1 cellular context compared by ENCODE assay signal in the genomic region with DNA sequence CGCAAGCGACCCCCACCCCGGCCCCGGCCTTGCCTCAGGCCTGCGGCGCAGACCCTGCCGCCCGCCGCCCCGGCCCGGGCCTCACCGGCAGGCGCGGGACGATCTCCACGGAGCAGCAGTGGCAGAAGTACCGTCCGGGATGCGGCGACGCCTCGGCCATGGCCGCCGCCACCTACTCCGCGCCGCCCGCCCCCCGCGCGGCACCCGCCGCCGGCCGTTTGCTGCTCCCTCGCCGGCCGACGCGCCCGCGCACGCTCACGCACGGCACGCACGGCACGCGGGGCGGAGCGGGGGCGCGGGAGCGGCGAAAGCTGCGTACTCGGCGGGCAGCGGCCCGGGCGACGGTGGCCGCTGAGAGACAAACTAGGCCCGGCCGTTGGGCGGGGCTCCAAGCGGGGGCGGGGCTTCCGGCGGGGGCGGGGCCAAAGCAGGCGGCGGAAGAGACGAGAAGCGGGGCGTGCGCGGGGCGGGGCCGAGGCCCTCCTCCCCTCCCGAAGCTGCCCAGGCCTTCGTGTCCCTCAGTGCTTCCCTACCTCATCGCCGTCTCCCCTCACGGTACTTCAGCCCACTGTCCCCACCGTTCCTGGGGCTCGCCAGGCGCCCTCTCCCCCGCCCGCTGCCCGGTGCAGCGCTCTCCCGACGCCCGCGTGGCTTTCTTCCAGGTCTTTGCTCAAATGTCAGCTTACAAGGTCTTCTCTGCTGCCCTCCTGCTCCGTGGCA.
TF ChIP-seq lines count a peak whose summit lies in the region.

Gene RNF126 (minus strand): TSS at position 253 of the 720 bp plus-strand sequence. CDS start 93 bp downstream, at position 160.

TF ChIP-seq in H1, 55 proteins besides CTCF, POLR2A, EP300 and RAD21:
- no peak for TF ChIP-seq KDM5A (IDR thresholded peaks at IDR 0.05; ENCODE audit: low read length)
- no peak for TF ChIP-seq CEBPB (IDR thresholded peaks at IDR 0.05; ENCODE audit: low read depth, low read length)
- no peak for TF ChIP-seq JUND (IDR thresholded peaks at IDR 0.05; ENCODE audit: low read length)
- TF ChIP-seq HDAC6 (IDR thresholded peaks at IDR 0.05; ENCODE audit: low read depth, low read length): no peak
- TF ChIP-seq BACH1 (IDR thresholded peaks at IDR 0.05; ENCODE audit: low read length): peak; percentile 79
- TF ChIP-seq PHF8 (conservative IDR thresholded peaks at IDR 0.05; ENCODE audit: low read depth, low read length): peak; percentile 81
- no peak for TF ChIP-seq CHD2 (IDR thresholded peaks at IDR 0.05; ENCODE audit: low read length)
- TF ChIP-seq ZNF274 (IDR thresholded peaks at IDR 0.05; ENCODE audit: borderline replicate concordance, extremely low read depth, low read length): no peak
- no peak for TF ChIP-seq JUN (IDR thresholded peaks at IDR 0.05; ENCODE audit: low read depth, low read length)
- no peak for TF ChIP-seq SRF (IDR thresholded peaks at IDR 0.05; ENCODE audit: low read depth, low read length)
- TF ChIP-seq YY1 (IDR thresholded peaks at IDR 0.05; ENCODE audit: low read depth, low read length): no peak; the same call in 1 of the 2 replicates
- TF ChIP-seq, protein P1, sequence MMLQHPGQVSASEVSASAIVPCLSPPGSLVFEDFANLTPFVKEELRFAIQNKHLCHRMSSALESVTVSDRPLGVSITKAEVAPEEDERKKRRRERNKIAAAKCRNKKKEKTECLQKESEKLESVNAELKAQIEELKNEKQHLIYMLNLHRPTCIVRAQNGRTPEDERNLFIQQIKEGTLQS (IDR thresholded peaks at IDR 0.05; ENCODE audit: insufficient read depth, low read depth, low read length): no peak
- TF ChIP-seq CBX5 (IDR thresholded peaks at IDR 0.05; ENCODE audit: low read depth, low read length): no peak
- TF ChIP-seq GTF2F1 (IDR thresholded peaks at IDR 0.05; ENCODE audit: borderline replicate concordance, low read depth, low read length): no peak
- 0 out of 2 replicates have a peak, but pooled peaks have one; percentile 54 for TF ChIP-seq RBBP5 (IDR thresholded peaks at IDR 0.05; ENCODE audit: borderline replicate concordance, low read depth, low read length)
- no peak for TF ChIP-seq BRCA1 (IDR thresholded peaks at IDR 0.05; ENCODE audit: low read depth, low read length)
- TF ChIP-seq, protein P2, sequence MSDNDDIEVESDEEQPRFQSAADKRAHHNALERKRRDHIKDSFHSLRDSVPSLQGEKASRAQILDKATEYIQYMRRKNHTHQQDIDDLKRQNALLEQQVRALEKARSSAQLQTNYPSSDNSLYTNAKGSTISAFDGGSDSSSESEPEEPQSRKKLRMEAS (IDR thresholded peaks at IDR 0.05): peak; percentile 71; the same call in 1 of the 2 replicates
- TF ChIP-seq CBX8 (IDR thresholded peaks at IDR 0.05; ENCODE audit: borderline replicate concordance, low read depth, low read length): no peak
- TF ChIP-seq EZH2 (IDR thresholded peaks at IDR 0.05; ENCODE audit: low read depth, low read length, severe bottlenecking): no peak
- TF ChIP-seq CTBP2 (IDR thresholded peaks at IDR 0.05; ENCODE audit: borderline replicate concordance, insufficient read depth, insufficient read length, low read length): no peak
- TF ChIP-seq KDM4A (IDR thresholded peaks at IDR 0.05; ENCODE audit: low read depth, low read length, severe bottlenecking): peak; percentile 34
- peak; percentile 59; the same call in 1 of the 2 replicates for TF ChIP-seq TAF1 (IDR thresholded peaks at IDR 0.05; ENCODE audit: low read depth, low read length)
- no peak for TF ChIP-seq TCF12 (IDR thresholded peaks at IDR 0.05; ENCODE audit: low read depth, low read length)
- no peak for TF ChIP-seq SIX5 (IDR thresholded peaks at IDR 0.05; ENCODE audit: low read depth, low read length)
- TF ChIP-seq RFX5 (IDR thresholded peaks at IDR 0.05; ENCODE audit: borderline replicate concordance, low read depth, low read length): no peak
- no peak for TF ChIP-seq TEAD4 (IDR thresholded peaks at IDR 0.05; ENCODE audit: low read depth, low read length)
- TF ChIP-seq RNF2 (IDR thresholded peaks at IDR 0.05; ENCODE audit: borderline replicate concordance, low read depth, low read length, missing control alignments, poor library complexity, severe bottlenecking): no peak
- TF ChIP-seq SP2 (IDR thresholded peaks at IDR 0.05; ENCODE audit: low read length): no peak
- no peak for TF ChIP-seq ASH2L (IDR thresholded peaks at IDR 0.05; ENCODE audit: low read length)
- no peak for TF ChIP-seq MAFK (IDR thresholded peaks at IDR 0.05; ENCODE audit: low read depth, low read length)
- no peak for TF ChIP-seq SAP30 (IDR thresholded peaks at IDR 0.05; ENCODE audit: insufficient read depth, insufficient replicate concordance, low read length)
- no peak for TF ChIP-seq ATF2 (IDR thresholded peaks at IDR 0.05; ENCODE audit: low read length)
- peak; percentile 52; the same call in 1 of the 2 replicates for TF ChIP-seq CREB1 (IDR thresholded peaks at IDR 0.05)
- TF ChIP-seq POU5F1 (IDR thresholded peaks at IDR 0.05; ENCODE audit: low read depth, low read length): no peak
- no peak for TF ChIP-seq TBP (IDR thresholded peaks at IDR 0.05; ENCODE audit: low read depth, low read length)
- no peak for TF ChIP-seq SP4 (IDR thresholded peaks at IDR 0.05; ENCODE audit: low read length)
- no peak for TF ChIP-seq SUZ12 (IDR thresholded peaks at IDR 0.05; ENCODE audit: low read length)
- no peak for TF ChIP-seq NANOG (IDR thresholded peaks at IDR 0.05; ENCODE audit: insufficient read depth, low read depth, low read length, poor library complexity, severe bottlenecking)
- peak; percentile 84 for TF ChIP-seq EGR1 (IDR thresholded peaks at IDR 0.05; ENCODE audit: borderline replicate concordance, low read depth, low read length)
- no peak for TF ChIP-seq SIRT6 (IDR thresholded peaks at IDR 0.05; ENCODE audit: low read length)
- 0 out of 4 replicates have a peak, but pooled peaks have one; percentile 22 to 49 for TF ChIP-seq SIN3A (conservative IDR thresholded peaks at IDR 0.05 in 1 of 2, IDR thresholded peaks at IDR 0.05 in 1 of 2; ENCODE audit: low read depth in 1 of 2, low read length in 2 of 2)
- no peak for TF ChIP-seq GABPA (IDR thresholded peaks at IDR 0.05; ENCODE audit: borderline replicate concordance, insufficient read depth, low read length)
- TF ChIP-seq HDAC2 (IDR thresholded peaks at IDR 0.05; ENCODE audit: borderline replicate concordance in 1 of 2, low read depth in 2 of 2, low read length in 2 of 2): 0 out of 4 replicates have a peak, but pooled peaks have one; percentile 21 to 45
- TF ChIP-seq CHD7 (IDR thresholded peaks at IDR 0.05; ENCODE audit: insufficient replicate concordance, low read length): no peak
- peak; percentile 55; the same call in 1 of the 2 replicates for TF ChIP-seq SP1 (IDR thresholded peaks at IDR 0.05; ENCODE audit: low read depth, low read length)
- TF ChIP-seq POLR2AphosphoS5 (IDR thresholded peaks at IDR 0.05; ENCODE audit: low read depth, low read length): no peak
- no peak for TF ChIP-seq CHD1 (IDR thresholded peaks at IDR 0.05; ENCODE audit: low read depth, low read length)
- no peak for TF ChIP-seq RXRA (IDR thresholded peaks at IDR 0.05; ENCODE audit: insufficient read depth, low read depth, low read length)
- no peak for TF ChIP-seq BCL11A (IDR thresholded peaks at IDR 0.05; ENCODE audit: low read depth in 2 of 2, low read length in 2 of 2)
- TF ChIP-seq, protein P3, sequence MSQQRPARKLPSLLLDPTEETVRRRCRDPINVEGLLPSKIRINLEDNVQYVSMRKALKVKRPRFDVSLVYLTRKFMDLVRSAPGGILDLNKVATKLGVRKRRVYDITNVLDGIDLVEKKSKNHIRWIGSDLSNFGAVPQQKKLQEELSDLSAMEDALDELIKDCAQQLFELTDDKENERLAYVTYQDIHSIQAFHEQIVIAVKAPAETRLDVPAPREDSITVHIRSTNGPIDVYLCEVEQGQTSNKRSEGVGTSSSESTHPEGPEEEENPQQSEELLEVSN (IDR thresholded peaks at IDR 0.05): no peak
- no peak for TF ChIP-seq KDM1A (IDR thresholded peaks at IDR 0.05; ENCODE audit: borderline replicate concordance, low read length)
- TF ChIP-seq FOSL1 (IDR thresholded peaks at IDR 0.05; ENCODE audit: insufficient read depth, low read depth, low read length): no peak
